8 cellular contexts compared by ENCODE assay signal in the genomic region with DNA sequence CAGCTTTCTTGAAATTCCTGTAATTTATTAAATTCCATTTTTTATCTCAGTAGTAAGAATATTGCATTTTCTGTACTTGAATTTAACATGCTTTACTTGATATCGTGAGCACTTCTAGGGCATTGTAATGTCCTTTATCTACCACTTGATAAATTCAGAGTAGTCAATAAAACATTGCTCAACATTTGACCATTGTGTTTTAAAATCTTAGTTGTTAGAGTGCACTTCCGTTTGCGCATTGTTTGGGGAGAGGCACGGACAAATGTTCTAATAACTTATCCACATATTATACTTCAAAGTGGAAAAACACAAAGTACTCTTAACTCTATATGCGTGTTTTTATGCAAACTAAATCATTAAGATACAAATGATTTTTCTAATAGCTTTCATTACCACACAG. TPM values are rescaled to one million over a fixed set of nuclear protein-coding genes. Genes with fewer than 3 reads are reported as not detected.
DNase-seq lines count a peak whose midpoint lies in the region; ATAC-seq and TF ChIP-seq lines count a peak whose summit lies in the region.

No MANE protein-coding gene starts in this region.

- no peaks in the 10 kb centered on the region for H3K79me2 ChIP-seq in parathyroid adenoma

- peak overlapping the region; percentile 97 for H3K4me3 Mint-ChIP-seq in WTC11

- H3K27ac ChIP-seq in C4-2B (peak overlapping the region; percentile 85), parathyroid adenoma (peak overlapping the region; percentile 80)

- CTCF ChIA-PET in WTC11 (lab: Charles Lee) = no interaction called here

- POLR2A ChIA-PET in WTC11 (lab: Charles Lee) = no interaction called here

- peaks cover 22% of the 10 kb centered on the region for H3K36me3 Mint-ChIP-seq in WTC11

- H3K36me3 ChIP-seq in parathyroid adenoma (ENCODE audit: control insufficient read depth, insufficient read depth, low read length) = no peaks in the 10 kb centered on the region

- DNase-seq in WTC11 (ENCODE audit: low spot score) (no peak), fibroblast of villous mesenchyme (ENCODE audit: low read depth) (peak; percentile 68), iPS-NIHi7 (ENCODE audit: extremely low spot score) (no peak)

- H3K27ac Mint-ChIP-seq in WTC11 = peak overlapping the region; percentile 97

- H3K4me1 ChIP-seq in parathyroid adenoma = no peaks in the 10 kb centered on the region

- H3K27me3 ChIP-seq in parathyroid adenoma (ENCODE audit: control insufficient read depth, insufficient read depth, low read length) = no peaks in the 10 kb centered on the region

- no peaks in the 10 kb centered on the region for H3K9me3 ChIP-seq in parathyroid adenoma (ENCODE audit: control insufficient read depth, low read length)

- H3K27me3 Mint-ChIP-seq in WTC11 (ENCODE audit: low read depth) = no peaks in the 10 kb centered on the region

- H3K4me2 ChIP-seq in parathyroid adenoma (ENCODE audit: low read length) = peak overlapping the region; percentile 80

- ATAC-seq in HG02840 (IDR thresholded peaks at IDR 0.05; ENCODE audit: low FRiP score, unreplicated experiment) (peak; percentile 1), WTC11 (no peak), HG03469 (IDR thresholded peaks at IDR 0.05; ENCODE audit: unreplicated experiment) (no peak), GM21423 (IDR thresholded peaks at IDR 0.05; ENCODE audit: unreplicated experiment) (no peak)

- no peak for TF ChIP-seq CTCF in C4-2B (conservative IDR thresholded peaks at IDR 0.05)
- TF ChIP-seq CTCF in WTC11 (IDR thresholded peaks at IDR 0.05) = no peak
- peak; percentile 9 for TF ChIP-seq CTCF in fibroblast of villous mesenchyme (IDR thresholded peaks at IDR 0.05; ENCODE audit: insufficient read depth, low read depth, low read length)
- TF ChIP-seq CTCF in parathyroid adenoma (IDR thresholded peaks at IDR 0.05) = no peak

- H3K4me3 ChIP-seq in fibroblast of villous mesenchyme (ENCODE audit: low read depth, low read length) (peak overlapping the region; percentile 91), parathyroid adenoma (ENCODE audit: low read depth, low read length) (peak overlapping the region; percentile 94)

- peaks cover 16% of the 10 kb centered on the region for H3K9me3 Mint-ChIP-seq in WTC11

- no peak overlapping the region for H3K9ac ChIP-seq in parathyroid adenoma

- peaks cover 27% of the 10 kb centered on the region for H3K4me1 Mint-ChIP-seq in WTC11

- H2AFZ ChIP-seq in parathyroid adenoma = peak overlapping the region; percentile 83

TF ChIP-seq in WTC11, 78 proteins besides CTCF, POLR2A, EP300 and RAD21:
- TF ChIP-seq CREM (CRISPR knock-in tag; IDR thresholded peaks at IDR 0.05) = no peak
- no peak for TF ChIP-seq ZNF317 (CRISPR knock-in tag; IDR thresholded peaks at IDR 0.05; ENCODE audit: borderline replicate concordance, low read depth)
- TF ChIP-seq CBFB (CRISPR knock-in tag; IDR thresholded peaks at IDR 0.05; ENCODE audit: low read depth) = no peak
- TF ChIP-seq ZNF671 (CRISPR knock-in tag; IDR thresholded peaks at IDR 0.05) = no peak
- TF ChIP-seq, protein P1, sequence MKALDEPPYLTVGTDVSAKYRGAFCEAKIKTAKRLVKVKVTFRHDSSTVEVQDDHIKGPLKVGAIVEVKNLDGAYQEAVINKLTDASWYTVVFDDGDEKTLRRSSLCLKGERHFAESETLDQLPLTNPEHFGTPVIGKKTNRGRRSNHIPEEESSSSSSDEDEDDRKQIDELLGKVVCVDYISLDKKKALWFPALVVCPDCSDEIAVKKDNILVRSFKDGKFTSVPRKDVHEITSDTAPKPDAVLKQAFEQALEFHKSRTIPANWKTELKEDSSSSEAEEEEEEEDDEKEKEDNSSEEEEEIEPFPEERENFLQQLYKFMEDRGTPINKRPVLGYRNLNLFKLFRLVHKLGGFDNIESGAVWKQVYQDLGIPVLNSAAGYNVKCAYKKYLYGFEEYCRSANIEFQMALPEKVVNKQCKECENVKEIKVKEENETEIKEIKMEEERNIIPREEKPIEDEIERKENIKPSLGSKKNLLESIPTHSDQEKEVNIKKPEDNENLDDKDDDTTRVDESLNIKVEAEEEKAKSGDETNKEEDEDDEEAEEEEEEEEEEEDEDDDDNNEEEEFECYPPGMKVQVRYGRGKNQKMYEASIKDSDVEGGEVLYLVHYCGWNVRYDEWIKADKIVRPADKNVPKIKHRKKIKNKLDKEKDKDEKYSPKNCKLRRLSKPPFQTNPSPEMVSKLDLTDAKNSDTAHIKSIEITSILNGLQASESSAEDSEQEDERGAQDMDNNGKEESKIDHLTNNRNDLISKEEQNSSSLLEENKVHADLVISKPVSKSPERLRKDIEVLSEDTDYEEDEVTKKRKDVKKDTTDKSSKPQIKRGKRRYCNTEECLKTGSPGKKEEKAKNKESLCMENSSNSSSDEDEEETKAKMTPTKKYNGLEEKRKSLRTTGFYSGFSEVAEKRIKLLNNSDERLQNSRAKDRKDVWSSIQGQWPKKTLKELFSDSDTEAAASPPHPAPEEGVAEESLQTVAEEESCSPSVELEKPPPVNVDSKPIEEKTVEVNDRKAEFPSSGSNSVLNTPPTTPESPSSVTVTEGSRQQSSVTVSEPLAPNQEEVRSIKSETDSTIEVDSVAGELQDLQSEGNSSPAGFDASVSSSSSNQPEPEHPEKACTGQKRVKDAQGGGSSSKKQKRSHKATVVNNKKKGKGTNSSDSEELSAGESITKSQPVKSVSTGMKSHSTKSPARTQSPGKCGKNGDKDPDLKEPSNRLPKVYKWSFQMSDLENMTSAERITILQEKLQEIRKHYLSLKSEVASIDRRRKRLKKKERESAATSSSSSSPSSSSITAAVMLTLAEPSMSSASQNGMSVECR (CRISPR knock-in tag; IDR thresholded peaks at IDR 0.05; ENCODE audit: borderline replicate concordance) = no peak

RNA-seq across cellular contexts. Expression of gene FAM227B, which starts 0.4 kb away (rescaled TPM):
- 4.9 to 6.8 TPM (median 5.0 TPM) in 3 replicates for total RNA-seq in WTC11 (2021)
- total RNA-seq in fibroblast of villous mesenchyme = 3.9 and 4.3 TPM in 2 replicates

RNA-seq across cellular contexts. Expression of gene DTWD1, which starts 0.7 kb away (rescaled TPM):
- 28.9 to 32.5 TPM (median 30.8 TPM) in 3 replicates for total RNA-seq in WTC11 (2021)
- 20.9 and 38.0 TPM in 2 replicates for total RNA-seq in fibroblast of villous mesenchyme
